Comparison of ENCODE assay signal across 19 cellular contexts in the genomic region with DNA sequence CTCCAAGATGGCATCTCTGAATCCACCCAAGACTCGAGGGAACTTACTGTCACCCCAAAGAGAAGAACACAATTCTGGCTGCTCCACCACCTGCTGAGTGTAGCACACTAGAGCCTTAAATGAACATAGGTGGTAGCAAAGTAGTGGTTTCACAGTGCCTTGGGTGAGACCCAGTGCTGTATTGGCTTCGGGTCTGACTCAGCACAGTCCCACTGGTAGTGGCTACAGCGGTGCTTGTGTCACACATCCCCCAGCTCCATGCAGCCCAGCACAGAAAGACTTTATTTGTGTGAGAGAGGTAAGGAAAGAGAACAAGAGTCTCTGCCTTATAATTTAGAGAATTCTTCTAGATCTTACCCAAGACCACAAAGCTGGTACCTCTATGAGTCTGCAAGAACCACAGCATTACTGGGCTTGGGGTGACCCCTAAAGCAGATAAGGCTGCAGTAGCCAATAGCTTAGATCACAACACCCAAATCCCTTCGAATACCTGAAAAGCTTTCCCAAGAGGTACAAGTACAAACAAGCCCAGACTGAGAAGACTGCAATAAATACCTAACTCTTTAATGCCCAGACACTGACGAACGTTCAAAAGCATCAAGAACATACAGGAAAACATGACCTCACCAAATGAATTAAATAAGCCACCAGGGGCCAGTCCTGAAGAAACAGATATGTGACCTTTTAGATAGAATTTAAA.
DNase-seq lines count a peak whose midpoint lies in the region; ATAC-seq, FAIRE-seq and TF ChIP-seq lines count a peak whose summit lies in the region.
"Had no signal": no experiment of that assay in that cellular context is flagged by ENCODE, and none has a peak within 500 bp of the region (broad histone marks: within the 10 kb centered on the region; RNA-seq: fewer than 3 reads in every experiment).

No MANE protein-coding gene starts in this region.

- H4K20me1 ChIP-seq in astrocyte (ENCODE audit: insufficient read depth, low read length) = no peaks in the 10 kb centered on the region

- H3K4me2 ChIP-seq in astrocyte (ENCODE audit: low read length) = no peak overlapping the region
- H3K4me2 ChIP-seq: A549 had no signal

- H3K4me1 Mint-ChIP-seq in astrocyte (ENCODE audit: low read depth, unreplicated experiment) = peaks cover 21% of the 10 kb centered on the region
- H3K4me1 Mint-ChIP-seq in stimulated activated naive CD8-positive, alpha-beta T cell treated with anti-CD3 and anti-CD28 coated beads, Interleukin-15, amount 100 ng/mL, for 72 hours = no peaks in the 10 kb centered on the region
- no peaks in the 10 kb centered on the region for H3K4me1 Mint-ChIP-seq in naive thymus-derived CD8-positive, alpha-beta T cell
- H3K4me1 Mint-ChIP-seq: CD14-positive monocyte had no signal

- H3K4me3 ChIP-seq in astrocyte (ENCODE audit: insufficient read depth, low read depth, low read length) (no peak overlapping the region), MG63 (no peak overlapping the region)
- H3K4me3 ChIP-seq: A549, HAP-1, Peyer's patch, SJSA1 had no signal

- H3K27ac ChIP-seq in astrocyte (ENCODE audit: low read depth, low read length) = no peak overlapping the region
- peak overlapping the region; percentile 93 for H3K27ac ChIP-seq in foreskin keratinocyte
- H3K27ac ChIP-seq: A549, Peyer's patch had no signal

- peaks cover 15% of the 10 kb centered on the region for H3K9me3 Mint-ChIP-seq in astrocyte (ENCODE audit: unreplicated experiment)
- peaks cover 19 to 22% of the 10 kb centered on the region in 2 donors for H3K9me3 Mint-ChIP-seq in stimulated activated naive CD8-positive, alpha-beta T cell treated with anti-CD3 and anti-CD28 coated beads, Interleukin-15, amount 100 ng/mL, for 72 hours
- H3K9me3 Mint-ChIP-seq in naive thymus-derived CD8-positive, alpha-beta T cell = peaks cover 6 to 49% (median 27%) of the 10 kb centered on the region in 9 donors

- peak; percentile 65 for DNase-seq in M059J (ENCODE audit: low read depth)
- no peak for DNase-seq in astrocyte (ENCODE audit: low read depth)
- DNase-seq in foreskin keratinocyte = peak; percentile 96 to 98
- no peak for DNase-seq in stimulated activated naive CD8-positive, alpha-beta T cell treated with anti-CD3 and anti-CD28 coated beads, Interleukin-15, amount 100 ng/mL, for 72 hours
- no peak for DNase-seq in naive thymus-derived CD8-positive, alpha-beta T cell
- DNase-seq in MG63 = no peak
- DNase-seq: COR-L47, KBM-7, NCI-H1092 treated with DMSO at 0.1 percent for 48 hours, NCI-H1694, NCI-H446, NCI-H748 treated with DMSO at 0.1 percent for 48 hours, Peyer's patch had no signal

- no peak for FAIRE-seq in astrocyte (lab: Jason Lieb, UNC)
- FAIRE-seq: A549 had no signal

- no peaks in the 10 kb centered on the region for H3K36me3 ChIP-seq in astrocyte (ENCODE audit: insufficient read depth, low read length)
- peaks cover 13% of the 10 kb centered on the region for H3K36me3 ChIP-seq in MG63
- H3K36me3 ChIP-seq: HAP-1, Peyer's patch, SJSA1 had no signal

- no peak for TF ChIP-seq CTCF in astrocyte (IDR thresholded peaks at IDR 0.05; ENCODE audit: insufficient read depth, low read depth, low read length)
- TF ChIP-seq CTCF in foreskin keratinocyte (conservative IDR thresholded peaks at IDR 0.05) = peak; percentile 56

- no peaks in the 10 kb centered on the region for H3K9me3 ChIP-seq in astrocyte (ENCODE audit: insufficient read depth, low read depth, low read length)
- H3K9me3 ChIP-seq in MG63 = peaks cover 47% of the 10 kb centered on the region
- H3K9me3 ChIP-seq: HAP-1, Peyer's patch had no signal

- no peak overlapping the region for H3K4me3 Mint-ChIP-seq in astrocyte (ENCODE audit: unreplicated experiment)
- no peak overlapping the region for H3K4me3 Mint-ChIP-seq in stimulated activated naive CD8-positive, alpha-beta T cell treated with anti-CD3 and anti-CD28 coated beads, Interleukin-15, amount 100 ng/mL, for 72 hours
- no peak overlapping the region for H3K4me3 Mint-ChIP-seq in naive thymus-derived CD8-positive, alpha-beta T cell
- H3K4me3 Mint-ChIP-seq: CD14-positive monocyte had no signal

- no peaks in the 10 kb centered on the region for H3K79me2 ChIP-seq in astrocyte (ENCODE audit: insufficient read depth, low read length)

- POLR2A ChIA-PET in naive thymus-derived CD8-positive, alpha-beta T cell (lab: Charles Lee) = no interaction called here

- H2AFZ ChIP-seq in astrocyte (ENCODE audit: low read depth, low read length) = no peak overlapping the region

- peaks cover 6% of the 10 kb centered on the region for H3K4me1 ChIP-seq in astrocyte (ENCODE audit: insufficient read depth, low read length)
- H3K4me1 ChIP-seq in foreskin keratinocyte = peaks cover 35% of the 10 kb centered on the region
- H3K4me1 ChIP-seq: A549, HAP-1, Peyer's patch had no signal

- no peaks in the 10 kb centered on the region for H3K27me3 Mint-ChIP-seq in astrocyte (ENCODE audit: low read depth, unreplicated experiment)
- peaks cover 8% of the 10 kb centered on the region for H3K27me3 Mint-ChIP-seq in stimulated activated naive CD8-positive, alpha-beta T cell treated with anti-CD3 and anti-CD28 coated beads, Interleukin-15, amount 100 ng/mL, for 72 hours
- H3K27me3 Mint-ChIP-seq in naive thymus-derived CD8-positive, alpha-beta T cell = peaks cover 0 to 21% (median 11%) of the 10 kb centered on the region in 5 donors

- H3K9ac ChIP-seq in astrocyte (ENCODE audit: low read length) = no peak overlapping the region

- no peaks in the 10 kb centered on the region for H3K36me3 Mint-ChIP-seq in astrocyte (ENCODE audit: low read depth, unreplicated experiment)
- H3K36me3 Mint-ChIP-seq in naive thymus-derived CD8-positive, alpha-beta T cell = peaks cover 0 to 37% (median 19%) of the 10 kb centered on the region in 3 donors
- H3K36me3 Mint-ChIP-seq: CD14-positive monocyte had no signal

- H3K27me3 ChIP-seq in astrocyte (ENCODE audit: insufficient read depth, low read length) = no peaks in the 10 kb centered on the region
- no peaks in the 10 kb centered on the region for H3K27me3 ChIP-seq in foreskin keratinocyte
- H3K27me3 ChIP-seq in MG63 = no peaks in the 10 kb centered on the region
- H3K27me3 ChIP-seq: Peyer's patch, SJSA1 had no signal

- ATAC-seq in GM18498 (IDR thresholded peaks at IDR 0.05; ENCODE audit: unreplicated experiment) (peak; percentile 44), foreskin keratinocyte (peak; percentile 44), HG03469 (IDR thresholded peaks at IDR 0.05; ENCODE audit: unreplicated experiment) (no peak)
- no peak for ATAC-seq in stimulated activated naive CD8-positive, alpha-beta T cell treated with anti-CD3 and anti-CD28 coated beads, Interleukin-15, amount 100 ng/mL, for 72 hours
- no peak for ATAC-seq in naive thymus-derived CD8-positive, alpha-beta T cell
- ATAC-seq: A549 had no signal

- peak overlapping the region; percentile 9 for H3K27ac Mint-ChIP-seq in astrocyte (ENCODE audit: unreplicated experiment)
- H3K27ac Mint-ChIP-seq in stimulated activated naive CD8-positive, alpha-beta T cell treated with anti-CD3 and anti-CD28 coated beads, Interleukin-15, amount 100 ng/mL, for 72 hours = no peak overlapping the region
- H3K27ac Mint-ChIP-seq in naive thymus-derived CD8-positive, alpha-beta T cell = no peak overlapping the region
- H3K27ac Mint-ChIP-seq: CD14-positive monocyte had no signal

Comparison
In these comparisons a context has a peak if more than half of its experiments do, and no peak if none do; other contexts are left out.
1. ATAC-seq: peak in GM18498 (single experiment) and foreskin keratinocyte (single experiment); none in HG03469 (single experiment), stimulated activated naive CD8-positive, alpha-beta T cell treated with anti-CD3 and anti-CD28 coated beads, Interleukin-15, amount 100 ng/mL, for 72 hours (single experiment) and naive thymus-derived CD8-positive, alpha-beta T cell (0 of 2).
2. DNase-seq: peak in M059J (single experiment) and foreskin keratinocyte (2 of 2); none in astrocyte (single experiment), stimulated activated naive CD8-positive, alpha-beta T cell treated with anti-CD3 and anti-CD28 coated beads, Interleukin-15, amount 100 ng/mL, for 72 hours (0 of 2), naive thymus-derived CD8-positive, alpha-beta T cell (0 of 10) and MG63 (single experiment).